Comparison of ENCODE assay signal across 10 cellular contexts in genomic region chr4:146915132-146915531, GRCh38. TPM values are rescaled to one million over a fixed set of nuclear protein-coding genes. Genes with fewer than 3 reads are reported as not detected.
"Had no signal": no experiment of that assay in that cellular context is flagged by ENCODE, and none has a peak within 500 bp of the region (broad histone marks: within the 10 kb centered on the region; RNA-seq: fewer than 3 reads in every experiment).

No MANE protein-coding gene starts in this region.

- DNase-seq: GM23248, GOT3, H7, HFFc6, KG1 had no signal

- H3K4me3 ChIP-seq: GM23248, HAP-1 had no signal

- H3K9me3 Mint-ChIP-seq: HFFc6, IgD-negative memory B cell had no signal

- H3K4me3 Mint-ChIP-seq: HFFc6, IgD-negative memory B cell had no signal

- H3K36me3 ChIP-seq: HAP-1 had no signal

- H2AFZ ChIP-seq: GM23248 had no signal

- H3K4me1 ChIP-seq: HAP-1 had no signal

- H3K9ac ChIP-seq: GM23248 had no signal

- H3K9me3 ChIP-seq: HAP-1 had no signal

- H3K27ac Mint-ChIP-seq: HFFc6, IgD-negative memory B cell had no signal

- ATAC-seq: HCT116 had no signal

- H3K36me3 Mint-ChIP-seq: IgD-negative memory B cell had no signal

- H3K27ac ChIP-seq: GM23248, HL-60 had no signal

RNA-seq across cellular contexts. Expression of gene TTC29, which starts 30.5 kb away (rescaled TPM):
- total RNA-seq: GM23248, H4, H7 had no signal
- polyA plus RNA-seq: GM23248, IgD-negative memory B cell had no signal
